ENCODE assay signal across 17 cellular contexts in genomic region chr10:97744405-97745035, GRCh38.
"Had no signal": no experiment of that assay in that cellular context is flagged by ENCODE, and none has a peak within 500 bp of the region (broad histone marks: within the 10 kb centered on the region; RNA-seq: fewer than 3 reads in every experiment).

No MANE protein-coding gene starts in this region.

- H3K27me3 ChIP-seq: gastroesophageal sphincter, heart right ventricle, pancreas, upper lobe of left lung had no signal

- H3K4me3 ChIP-seq: gastroesophageal sphincter, heart right ventricle, lung, pancreas, upper lobe of left lung had no signal

- H3K4me1 ChIP-seq: upper lobe of left lung had no signal

- DNase-seq: activated CD4-positive, alpha-beta T cell treated with anti-CD3 and anti-CD28 coated beads, Interleukin-2, amount 50 U/mL, for 48 hours; activated naive CD4-positive, alpha-beta T cell treated with anti-CD3 and anti-CD28 coated beads, Interleukin-2, amount 50 U/mL, for 16 hours; activated T-cell treated with anti-CD3 and anti-CD28 coated beads, Interleukin-2, amount 50 U/mL, for 24 hours; effector memory CD4-positive, alpha-beta T cell; heart right ventricle; pancreas; stimulated activated CD4-positive, alpha-beta T cell treated with anti-CD3 and anti-CD28 coated beads, Interleukin-4, amount 100 ng/mL, for 24 hours; stimulated activated naive CD8-positive, alpha-beta T cell treated with anti-CD3 and anti-CD28 coated beads, Interleukin-15, Interleukin-2, amounts not matched to agents 100 U/mL and 50 U/mL, for 24 hours; T-cell; T-helper 9 cell; upper lobe of left lung; WERI-Rb-1 had no signal

- H3K9me3 Mint-ChIP-seq: activated T-cell treated with anti-CD3 and anti-CD28 coated beads, Interleukin-2, amount 50 U/mL, for 24 hours; dendritic cell treated with granulocyte-macrophage colony-stimulating factor and Interleukin-4, amounts not matched to agents 40 ng/mL and 50 ng/mL, for 4 days; mesothelial cell of epicardium; T-cell had no signal

- H3K27me3 Mint-ChIP-seq: activated T-cell treated with anti-CD3 and anti-CD28 coated beads, Interleukin-2, amount 50 U/mL, for 24 hours; dendritic cell treated with granulocyte-macrophage colony-stimulating factor and Interleukin-4, amounts not matched to agents 40 ng/mL and 50 ng/mL, for 4 days; T-cell had no signal

- H3K27ac Mint-ChIP-seq: activated T-cell treated with anti-CD3 and anti-CD28 coated beads, Interleukin-2, amount 50 U/mL, for 24 hours; dendritic cell treated with granulocyte-macrophage colony-stimulating factor and Interleukin-4, amounts not matched to agents 40 ng/mL and 50 ng/mL, for 4 days; mesothelial cell of epicardium; T-cell had no signal

- H3K4me1 Mint-ChIP-seq: mesothelial cell of epicardium had no signal

- H3K9me3 ChIP-seq: gastroesophageal sphincter, heart right ventricle, pancreas, upper lobe of left lung had no signal

- H3K4me3 Mint-ChIP-seq: activated T-cell treated with anti-CD3 and anti-CD28 coated beads, Interleukin-2, amount 50 U/mL, for 24 hours; dendritic cell treated with granulocyte-macrophage colony-stimulating factor and Interleukin-4, amounts not matched to agents 40 ng/mL and 50 ng/mL, for 4 days; mesothelial cell of epicardium; T-cell had no signal

- H3K27ac ChIP-seq: epithelial cell of prostate, gastroesophageal sphincter, heart right ventricle, pancreas, upper lobe of left lung, WERI-Rb-1 had no signal

- ATAC-seq: gastroesophageal sphincter; pancreas; stimulated activated naive CD8-positive, alpha-beta T cell treated with anti-CD3 and anti-CD28 coated beads, Interleukin-15, Interleukin-2, amounts not matched to agents 100 U/mL and 50 U/mL, for 24 hours; T-cell had no signal
